In genomic region chr19:661427-662196, GRCh38 we compare ENCODE assay signal across 1 cellular context.
TF ChIP-seq lines count a peak whose summit lies in the region.

No MANE protein-coding gene starts in this region.

TF ChIP-seq in K562, 482 proteins besides CTCF, POLR2A, EP300 and RAD21 (continued from another document):
- 0 out of 2 replicates have a peak, but pooled peaks have one; percentile 12 for TF ChIP-seq ZBTB40 (IDR thresholded peaks at IDR 0.05)
- TF ChIP-seq ZBTB40 (CRISPR knock-in tag; IDR thresholded peaks at IDR 0.05) = no peak
- no peak for TF ChIP-seq L3MBTL2 (IDR thresholded peaks at IDR 0.05)
- TF ChIP-seq SIN3A (IDR thresholded peaks at IDR 0.05; ENCODE audit: borderline replicate concordance in 2 of 2, control insufficient read depth in 1 of 2, low read depth in 2 of 2, low read length in 2 of 2) = 0 out of 4 replicates have a peak, but pooled peaks of 1 of the 2 experiments have one; percentile 19
- no peak for TF ChIP-seq C11orf30 (IDR thresholded peaks at IDR 0.05; ENCODE audit: low read depth)
- TF ChIP-seq ZFP91 (CRISPR knock-in tag; IDR thresholded peaks at IDR 0.05) = no peak
- no peak for TF ChIP-seq TFE3 (CRISPR knock-in tag; IDR thresholded peaks at IDR 0.05)
- TF ChIP-seq MXD1 (CRISPR knock-in tag; IDR thresholded peaks at IDR 0.05; ENCODE audit: borderline replicate concordance, poor library complexity, severe bottlenecking) = no peak
- TF ChIP-seq RBM25 (IDR thresholded peaks at IDR 0.05; ENCODE audit: low read depth, low read length, severe bottlenecking) = no peak
- no peak for TF ChIP-seq DNMT1 (IDR thresholded peaks at IDR 0.05)
- TF ChIP-seq, protein P1, sequence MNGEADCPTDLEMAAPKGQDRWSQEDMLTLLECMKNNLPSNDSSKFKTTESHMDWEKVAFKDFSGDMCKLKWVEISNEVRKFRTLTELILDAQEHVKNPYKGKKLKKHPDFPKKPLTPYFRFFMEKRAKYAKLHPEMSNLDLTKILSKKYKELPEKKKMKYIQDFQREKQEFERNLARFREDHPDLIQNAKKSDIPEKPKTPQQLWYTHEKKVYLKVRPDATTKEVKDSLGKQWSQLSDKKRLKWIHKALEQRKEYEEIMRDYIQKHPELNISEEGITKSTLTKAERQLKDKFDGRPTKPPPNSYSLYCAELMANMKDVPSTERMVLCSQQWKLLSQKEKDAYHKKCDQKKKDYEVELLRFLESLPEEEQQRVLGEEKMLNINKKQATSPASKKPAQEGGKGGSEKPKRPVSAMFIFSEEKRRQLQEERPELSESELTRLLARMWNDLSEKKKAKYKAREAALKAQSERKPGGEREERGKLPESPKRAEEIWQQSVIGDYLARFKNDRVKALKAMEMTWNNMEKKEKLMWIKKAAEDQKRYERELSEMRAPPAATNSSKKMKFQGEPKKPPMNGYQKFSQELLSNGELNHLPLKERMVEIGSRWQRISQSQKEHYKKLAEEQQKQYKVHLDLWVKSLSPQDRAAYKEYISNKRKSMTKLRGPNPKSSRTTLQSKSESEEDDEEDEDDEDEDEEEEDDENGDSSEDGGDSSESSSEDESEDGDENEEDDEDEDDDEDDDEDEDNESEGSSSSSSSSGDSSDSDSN (IDR thresholded peaks at IDR 0.05; ENCODE audit: borderline replicate concordance in 1 of 2, low read depth in 2 of 2, low read length in 2 of 2) = 0 out of 4 replicates have a peak, but pooled peaks of 1 of the 2 experiments have one; percentile 14
- TF ChIP-seq SAP30 (IDR thresholded peaks at IDR 0.05; ENCODE audit: borderline replicate concordance, insufficient read depth, low read depth, low read length, poor library complexity, severe bottlenecking) = no peak
- no peak for TF ChIP-seq CREBBP (IDR thresholded peaks at IDR 0.05; ENCODE audit: low read depth, low read length)
- TF ChIP-seq NFIX (CRISPR knock-in tag; IDR thresholded peaks at IDR 0.05; ENCODE audit: low read depth) = no peak
- no peak for TF ChIP-seq TFAP4 (CRISPR knock-in tag; IDR thresholded peaks at IDR 0.05; ENCODE audit: borderline replicate concordance)
- no peak for TF ChIP-seq RFX5 (IDR thresholded peaks at IDR 0.05; ENCODE audit: low read depth, low read length)
- no peak for TF ChIP-seq NBN (IDR thresholded peaks at IDR 0.05; ENCODE audit: low read depth)
- TF ChIP-seq MYC (IDR thresholded peaks at IDR 0.05; ENCODE audit: low read depth, low read length) = no peak
- peak; percentile 35; the same call in 1 of the 2 replicates for TF ChIP-seq MYC (CRISPR knock-in tag; IDR thresholded peaks at IDR 0.05; ENCODE audit: borderline replicate concordance, low read depth)
- TF ChIP-seq, protein P2, sequence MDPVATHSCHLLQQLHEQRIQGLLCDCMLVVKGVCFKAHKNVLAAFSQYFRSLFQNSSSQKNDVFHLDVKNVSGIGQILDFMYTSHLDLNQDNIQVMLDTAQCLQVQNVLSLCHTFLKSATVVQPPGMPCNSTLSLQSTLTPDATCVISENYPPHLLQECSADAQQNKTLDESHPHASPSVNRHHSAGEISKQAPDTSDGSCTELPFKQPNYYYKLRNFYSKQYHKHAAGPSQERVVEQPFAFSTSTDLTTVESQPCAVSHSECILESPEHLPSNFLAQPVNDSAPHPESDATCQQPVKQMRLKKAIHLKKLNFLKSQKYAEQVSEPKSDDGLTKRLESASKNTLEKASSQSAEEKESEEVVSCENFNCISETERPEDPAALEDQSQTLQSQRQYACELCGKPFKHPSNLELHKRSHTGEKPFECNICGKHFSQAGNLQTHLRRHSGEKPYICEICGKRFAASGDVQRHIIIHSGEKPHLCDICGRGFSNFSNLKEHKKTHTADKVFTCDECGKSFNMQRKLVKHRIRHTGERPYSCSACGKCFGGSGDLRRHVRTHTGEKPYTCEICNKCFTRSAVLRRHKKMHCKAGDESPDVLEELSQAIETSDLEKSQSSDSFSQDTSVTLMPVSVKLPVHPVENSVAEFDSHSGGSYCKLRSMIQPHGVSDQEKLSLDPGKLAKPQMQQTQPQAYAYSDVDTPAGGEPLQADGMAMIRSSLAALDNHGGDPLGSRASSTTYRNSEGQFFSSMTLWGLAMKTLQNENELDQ (CRISPR knock-in tag; IDR thresholded peaks at IDR 0.05; ENCODE audit: borderline replicate concordance) = no peak
- 0 out of 2 replicates have a peak, but pooled peaks have one; percentile 10 for TF ChIP-seq BCOR (IDR thresholded peaks at IDR 0.05)
- TF ChIP-seq CHCHD3 (CRISPR knock-in tag; IDR thresholded peaks at IDR 0.05) = no peak
- no peak for TF ChIP-seq NCOA2 (IDR thresholded peaks at IDR 0.05; ENCODE audit: partially characterized antibody in 2 of 2)
- TF ChIP-seq ZNF175 (CRISPR knock-in tag; IDR thresholded peaks at IDR 0.05; ENCODE audit: low read depth) = no peak
- no peak for TF ChIP-seq NFRKB (IDR thresholded peaks at IDR 0.05; ENCODE audit: low read depth)
- no peak for TF ChIP-seq STAT5B (CRISPR knock-in tag; IDR thresholded peaks at IDR 0.05)
- peak in 1 of 2 experiments; percentile 18 for TF ChIP-seq E2F6 (IDR thresholded peaks at IDR 0.05; ENCODE audit: borderline replicate concordance in 1 of 2, extremely low read depth in 1 of 2, insufficient read depth in 1 of 2, insufficient read length in 1 of 2, low read depth in 1 of 2, low read length in 1 of 2, poor library complexity in 1 of 2, severe bottlenecking in 1 of 2)
- no peak for TF ChIP-seq ZKSCAN3 (CRISPR knock-in tag; IDR thresholded peaks at IDR 0.05)
- TF ChIP-seq STAT6 (CRISPR knock-in tag; IDR thresholded peaks at IDR 0.05) = no peak
- TF ChIP-seq SP1 (CRISPR knock-in tag; IDR thresholded peaks at IDR 0.05) = no peak
- TF ChIP-seq ZBTB1 (CRISPR knock-in tag; IDR thresholded peaks at IDR 0.05; ENCODE audit: borderline replicate concordance, low read depth) = 0 out of 2 replicates have a peak, but pooled peaks have one; percentile 39
- TF ChIP-seq, protein P3, sequence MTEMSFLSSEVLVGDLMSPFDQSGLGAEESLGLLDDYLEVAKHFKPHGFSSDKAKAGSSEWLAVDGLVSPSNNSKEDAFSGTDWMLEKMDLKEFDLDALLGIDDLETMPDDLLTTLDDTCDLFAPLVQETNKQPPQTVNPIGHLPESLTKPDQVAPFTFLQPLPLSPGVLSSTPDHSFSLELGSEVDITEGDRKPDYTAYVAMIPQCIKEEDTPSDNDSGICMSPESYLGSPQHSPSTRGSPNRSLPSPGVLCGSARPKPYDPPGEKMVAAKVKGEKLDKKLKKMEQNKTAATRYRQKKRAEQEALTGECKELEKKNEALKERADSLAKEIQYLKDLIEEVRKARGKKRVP (CRISPR knock-in tag; IDR thresholded peaks at IDR 0.05) = no peak
